In the genomic region with DNA sequence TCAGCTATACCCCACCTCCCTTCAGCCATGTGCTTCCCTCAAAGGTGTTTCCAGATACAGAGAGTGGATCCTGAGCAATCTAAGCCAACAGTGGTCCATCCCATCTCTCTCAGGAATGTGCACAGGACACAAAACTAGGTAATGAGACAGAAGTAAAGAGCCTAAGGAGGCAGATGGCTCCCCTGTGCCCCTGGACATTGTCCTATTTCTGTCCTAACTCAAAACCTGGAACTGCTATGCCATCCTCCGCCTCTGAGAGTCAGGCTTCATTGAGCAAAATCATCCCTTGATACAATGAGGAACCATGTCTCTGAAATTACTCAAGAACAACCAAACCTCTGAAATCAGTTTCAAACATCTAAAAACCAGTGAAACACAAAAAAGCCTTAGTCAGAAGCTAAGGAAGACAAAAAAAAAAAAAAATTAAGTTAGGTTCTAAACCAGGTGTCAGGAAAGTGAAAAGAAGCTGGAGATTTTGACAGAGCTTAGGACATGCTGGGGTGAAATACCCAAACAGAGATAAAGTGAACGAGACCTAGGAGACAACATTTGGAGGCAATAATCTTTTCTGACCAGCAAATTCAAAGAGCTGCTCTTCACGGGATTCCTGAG, we compare ENCODE assay signal across 8 cellular contexts.
DNase-seq lines count a peak whose midpoint lies in the region; ATAC-seq, FAIRE-seq and TF ChIP-seq lines count a peak whose summit lies in the region.

No MANE protein-coding gene starts in this region.

- no peaks in the 10 kb centered on the region for H3K9me3 ChIP-seq in endodermal cell (ENCODE audit: control insufficient read depth, low read length)

- no peak overlapping the region for H3K9ac ChIP-seq in endodermal cell (ENCODE audit: extremely low read depth, low read length, poor library complexity, severe bottlenecking)

- ATAC-seq in HG02884 (IDR thresholded peaks at IDR 0.05; ENCODE audit: unreplicated experiment), result peak; percentile 42
- ATAC-seq in stimulated activated memory B cell treated with anti-CD40 and anti-IgM and Interleukin-4, amounts not matched to agents 10 μg/mL and 1 μg/mL and 100 μg/mL, for 72 hours, result peak; percentile 76

- TF ChIP-seq POLR2A in GM12892 (IDR thresholded peaks at IDR 0.05; ENCODE audit: low read depth, low read length), result no peak

- H3K9me3 Mint-ChIP-seq in endodermal cell, result no peaks in the 10 kb centered on the region
- no peaks in the 10 kb centered on the region for H3K9me3 Mint-ChIP-seq in stimulated activated memory B cell treated with anti-CD40 and anti-IgM and Interleukin-4, amounts not matched to agents 10 μg/mL and 1 μg/mL and 100 μg/mL, for 72 hours

- TF ChIP-seq CTCF in endodermal cell (conservative IDR thresholded peaks at IDR 0.05), result peak; percentile 56

- no peaks in the 10 kb centered on the region for H3K27me3 Mint-ChIP-seq in endodermal cell (ENCODE audit: insufficient read depth)
- H3K27me3 Mint-ChIP-seq in stimulated activated memory B cell treated with anti-CD40 and anti-IgM and Interleukin-4, amounts not matched to agents 10 μg/mL and 1 μg/mL and 100 μg/mL, for 72 hours, result no peaks in the 10 kb centered on the region

- H3K4me1 ChIP-seq in endodermal cell (ENCODE audit: control insufficient read depth, insufficient read depth, low read length), result peaks cover 6% of the 10 kb centered on the region

- H3K4me1 Mint-ChIP-seq in endodermal cell, result peaks cover 25% of the 10 kb centered on the region
- peaks cover 27% of the 10 kb centered on the region for H3K4me1 Mint-ChIP-seq in stimulated activated memory B cell treated with anti-CD40 and anti-IgM and Interleukin-4, amounts not matched to agents 10 μg/mL and 1 μg/mL and 100 μg/mL, for 72 hours

- peak; percentile 34 for DNase-seq in stimulated activated CD4-positive, alpha-beta T cell treated with anti-CD3 and anti-CD28 coated beads, Interleukin-1b, Interleukin-23, amount 100 ng/mL, for 48 hours
- DNase-seq in stimulated activated CD4-positive, alpha-beta T cell treated with anti-CD3 and anti-CD28 coated beads, Interleukin-12 subunit alpha, Interleukin-12 subunit beta, amount 100 ng/mL, for 4 hours, result no peak
- DNase-seq in OCI-M1 (lab: John Stamatoyannopoulos, UW) (peak; percentile 50), endodermal cell (no peak), NCI-H1694 treated with DMSO at 0.1 percent for 48 hours (lab: John Stamatoyannopoulos, UW) (no peak), GM12892 (ENCODE audit: insufficient read length) (no peak)

- H3K4me3 Mint-ChIP-seq in endodermal cell, result no peak overlapping the region
- H3K4me3 Mint-ChIP-seq in stimulated activated memory B cell treated with anti-CD40 and anti-IgM and Interleukin-4, amounts not matched to agents 10 μg/mL and 1 μg/mL and 100 μg/mL, for 72 hours, result peak overlapping the region; percentile 72

- H3K27ac Mint-ChIP-seq in endodermal cell, result no peak overlapping the region
- no peak overlapping the region for H3K27ac Mint-ChIP-seq in stimulated activated memory B cell treated with anti-CD40 and anti-IgM and Interleukin-4, amounts not matched to agents 10 μg/mL and 1 μg/mL and 100 μg/mL, for 72 hours

- H3K27me3 ChIP-seq in endodermal cell (ENCODE audit: control insufficient read depth, insufficient read depth, low read length, poor library complexity, severe bottlenecking), result no peaks in the 10 kb centered on the region

- WGBS in endodermal cell (ENCODE audit: insufficient coverage in 1 of 2, insufficient read length in 1 of 2), 2 experiments, result 59 to 69% methylated on average over 3 of the region's 3 CpGs

- FAIRE-seq in GM12892 (lab: Jason Lieb, UNC), result no peak

- no peaks in the 10 kb centered on the region for H3K36me3 ChIP-seq in endodermal cell (ENCODE audit: control insufficient read depth, insufficient read depth, low read length)

- H3K4me3 ChIP-seq in endodermal cell (ENCODE audit: low read length), result no peak overlapping the region

- no peaks in the 10 kb centered on the region for H3K36me3 Mint-ChIP-seq in endodermal cell (ENCODE audit: low read depth)
- peaks cover 7% of the 10 kb centered on the region for H3K36me3 Mint-ChIP-seq in stimulated activated memory B cell treated with anti-CD40 and anti-IgM and Interleukin-4, amounts not matched to agents 10 μg/mL and 1 μg/mL and 100 μg/mL, for 72 hours

- no peak overlapping the region for H3K27ac ChIP-seq in endodermal cell (ENCODE audit: low read depth, low read length)

Comparison
In these comparisons a context has a peak if more than half of its experiments do, and no peak if none do; other contexts are left out.
1. DNase-seq: peak in stimulated activated CD4-positive, alpha-beta T cell treated with anti-CD3 and anti-CD28 coated beads, Interleukin-1b, Interleukin-23, amount 100 ng/mL, for 48 hours (single experiment) and OCI-M1 (single experiment); none in stimulated activated CD4-positive, alpha-beta T cell treated with anti-CD3 and anti-CD28 coated beads, Interleukin-12 subunit alpha, Interleukin-12 subunit beta, amount 100 ng/mL, for 4 hours (single experiment), endodermal cell (single experiment), NCI-H1694 treated with DMSO at 0.1 percent for 48 hours (single experiment) and GM12892 (single experiment).